ENCODE assay signal across 8 cellular contexts in the genomic region with DNA sequence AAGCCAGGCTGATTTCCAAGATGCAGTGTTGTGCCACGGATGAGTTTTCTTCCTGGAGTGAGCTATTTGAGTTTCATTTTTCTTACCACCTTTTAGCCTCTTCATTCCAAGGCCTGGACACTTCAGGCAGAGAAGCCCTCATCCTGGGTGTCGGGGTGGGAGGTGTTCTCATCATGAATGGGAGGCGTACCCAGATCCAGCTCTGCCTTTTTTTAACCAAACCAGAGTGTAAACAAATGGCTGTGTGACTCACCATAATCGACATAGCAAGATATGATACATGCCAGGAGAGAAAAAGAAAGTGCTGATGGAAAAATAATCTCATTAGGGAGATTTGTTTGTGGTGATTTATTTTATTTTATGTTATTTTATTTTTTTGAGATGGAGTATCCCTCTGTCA.
DNase-seq lines count a peak whose midpoint lies in the region; ATAC-seq, FAIRE-seq and TF ChIP-seq lines count a peak whose summit lies in the region.

No MANE protein-coding gene starts in this region.

- H3K4me1 ChIP-seq in kidney (ENCODE audit: control insufficient read depth in 1 of 2, insufficient read depth in 1 of 2, low read depth in 1 of 2, low read length in 2 of 2), result peaks cover 35 to 41% of the 10 kb centered on the region in 2 donors

- H3K4me3 ChIP-seq in kidney (ENCODE audit: low read length in 2 of 2), result peak overlapping the region in 1 of 2 donors; percentile 15

- H3K9me3 ChIP-seq in kidney (ENCODE audit: control insufficient read depth in 1 of 2, low read length in 2 of 2), result no peaks in the 10 kb centered on the region

- no peak for FAIRE-seq in kidney (lab: Jason Lieb, UNC)

- ATAC-seq in GM18511 (IDR thresholded peaks at IDR 0.05; ENCODE audit: unreplicated experiment), result no peak

- DNase-seq in NCI-H2081 (lab: John Stamatoyannopoulos, UW) (peak; percentile 28), NCI-H2081 treated with DMSO at 0.1 percent for 48 hours (lab: John Stamatoyannopoulos, UW) (no peak), NCI-H69 (lab: John Stamatoyannopoulos, UW) (peak; percentile 93), amniotic epithelial cell (ENCODE audit: low read depth) (peak; percentile 89), kidney (no peak), stromal cell of bone marrow (ENCODE audit: low read depth) (peak; percentile 83), retina (no peak)

- no peak for TF ChIP-seq CTCF in kidney (IDR thresholded peaks at IDR 0.05; ENCODE audit: borderline replicate concordance, extremely low read depth, insufficient read depth)

- H3K36me3 ChIP-seq in kidney (ENCODE audit: control insufficient read depth in 1 of 2, insufficient read depth in 2 of 2, low read length in 2 of 2), result no peaks in the 10 kb centered on the region

- H3K27ac ChIP-seq in kidney (ENCODE audit: low read depth in 2 of 2, low read length in 2 of 2), result peak overlapping the region; percentile 19 to 66

- intact Hi-C loops in kidney (cut with DNase I), result no loop called here

- H3K9ac ChIP-seq in kidney (ENCODE audit: low read length in 2 of 2), result no peak overlapping the region

Comparison
In these comparisons a context has a peak if more than half of its experiments do, and no peak if none do; other contexts are left out.
1. DNase-seq: peak in NCI-H2081 (2 of 2), NCI-H69 (single experiment), amniotic epithelial cell (single experiment) and stromal cell of bone marrow (single experiment); none in NCI-H2081 treated with DMSO at 0.1 percent for 48 hours (single experiment), kidney (single experiment) and retina (single experiment).